21 cellular contexts compared by ENCODE assay signal in the genomic region with DNA sequence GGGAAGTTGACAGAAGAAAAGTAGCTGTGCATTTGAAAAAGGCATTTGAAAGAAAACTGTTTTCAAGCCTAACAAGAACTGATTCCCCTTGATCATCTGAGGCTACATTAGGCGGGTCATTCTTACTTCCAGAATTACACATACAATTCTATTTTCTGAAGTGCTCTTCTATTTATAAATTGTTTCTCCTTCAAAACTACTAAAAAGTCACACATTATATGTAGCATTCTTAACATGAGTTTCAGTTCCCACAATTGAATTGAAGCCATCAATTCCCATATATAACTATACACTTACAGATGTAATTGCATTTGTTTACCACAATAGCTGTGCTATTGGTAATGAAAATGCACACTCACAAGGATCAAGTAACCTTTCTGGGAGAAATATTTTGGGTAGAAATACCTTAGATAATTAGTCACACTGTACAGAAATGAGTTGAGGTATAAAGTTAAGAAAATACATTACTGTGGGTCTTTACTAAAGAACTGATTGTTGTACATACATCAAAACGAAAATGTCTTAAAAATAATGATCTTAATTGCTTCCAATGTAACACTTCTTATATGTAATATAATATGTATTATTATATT.
"Had no signal": no experiment of that assay in that cellular context is flagged by ENCODE, and none has a peak within 500 bp of the region (broad histone marks: within the 10 kb centered on the region; RNA-seq: fewer than 3 reads in every experiment).

No MANE protein-coding gene starts in this region.

- H3K4me3 ChIP-seq: esophagus squamous epithelium, gastroesophageal sphincter, mucosa of descending colon, psoas muscle, right lobe of liver, spleen, tibial artery, upper lobe of right lung, vagina had no signal

- H3K27me3 ChIP-seq: esophagus squamous epithelium, gastroesophageal sphincter, neutrophil, right lobe of liver, spleen, tibial artery, upper lobe of right lung, vagina had no signal

- ATAC-seq: gastroesophageal sphincter; left lobe of liver; mucosa of descending colon; naive thymus-derived CD8-positive, alpha-beta T cell; psoas muscle; right lobe of liver; stimulated activated memory B cell treated with anti-CD40 and anti-IgM and Interleukin-4, amounts not matched to agents 10 μg/mL and 1 μg/mL and 100 μg/mL, for 72 hours; upper lobe of right lung had no signal

- DNase-seq: esophagus squamous epithelium; foreskin fibroblast; glutamatergic neuron; islet precursor cell; mammary epithelial cell; mucosa of descending colon; naive thymus-derived CD8-positive, alpha-beta T cell; psoas muscle; retina; right lobe of liver; spleen; stimulated activated CD4-positive, alpha-beta T cell treated with anti-CD3 and anti-CD28 coated beads, Interleukin-15, amount 100 ng/mL, for 24 hours; stimulated activated CD4-positive, alpha-beta T cell treated with anti-CD3 and anti-CD28 coated beads, Interleukin-1b, Interleukin-23, amount 100 ng/mL, for 48 hours; stimulated activated CD4-positive, alpha-beta T cell treated with anti-CD3 and anti-CD28 coated beads, Interleukin-4, amount 100 ng/mL, for 24 hours; tibial artery; upper lobe of right lung had no signal

- H3K4me1 ChIP-seq: esophagus squamous epithelium, gastroesophageal sphincter, psoas muscle, right lobe of liver, spleen, tibial artery, upper lobe of right lung, vagina had no signal

- H3K36me3 ChIP-seq: esophagus squamous epithelium, gastroesophageal sphincter, neutrophil, right lobe of liver, spleen, tibial artery, upper lobe of right lung, vagina had no signal

- H3K27ac ChIP-seq: esophagus squamous epithelium, gastroesophageal sphincter, neutrophil, psoas muscle, right lobe of liver, spleen, tibial artery, upper lobe of right lung, vagina had no signal

- H3K9me3 ChIP-seq: esophagus squamous epithelium, gastroesophageal sphincter, mucosa of descending colon, neutrophil, psoas muscle, right lobe of liver, tibial artery, upper lobe of right lung, vagina had no signal
